ENCODE assay signal across 26 cellular contexts in genomic region chr1:30927448-30927847, GRCh38.
"Had no signal": no experiment of that assay in that cellular context is flagged by ENCODE, and none has a peak within 500 bp of the region (broad histone marks: within the 10 kb centered on the region; RNA-seq: fewer than 3 reads in every experiment).

No MANE protein-coding gene starts in this region.

- H3K36me3 Mint-ChIP-seq: neural progenitor cell had no signal

- H3K4me3 Mint-ChIP-seq: effector memory CD8-positive, alpha-beta T cell; naive thymus-derived CD4-positive, alpha-beta T cell; nephron; neural progenitor cell; stimulated activated naive B cell treated with anti-CD40 and anti-IgM and Interleukin-4, amounts not matched to agents 10 μg/mL and 1 μg/mL and 100 μg/mL, for 72 hours; stimulated activated naive CD8-positive, alpha-beta T cell treated with anti-CD3 and anti-CD28 coated beads, Interleukin-15, Interleukin-2, amounts not matched to agents 100 ng/mL and 50 ng/mL, for 24 hours had no signal

- H3K27ac ChIP-seq: esophagus muscularis mucosa, foreskin keratinocyte, gastroesophageal sphincter, heart left ventricle, hepatocyte, neural progenitor cell, parathyroid adenoma, right lobe of liver, thoracic aorta, upper lobe of right lung, uterus had no signal

- H2AFZ ChIP-seq: hepatocyte, neural progenitor cell, parathyroid adenoma had no signal

- ATAC-seq: effector memory CD8-positive, alpha-beta T cell; foreskin keratinocyte; gastroesophageal sphincter; heart left ventricle; left lobe of liver; naive thymus-derived CD4-positive, alpha-beta T cell; right lobe of liver; stimulated activated naive B cell treated with anti-CD40 and anti-IgM and Interleukin-4, amounts not matched to agents 10 μg/mL and 1 μg/mL and 100 μg/mL, for 72 hours; upper lobe of right lung had no signal

- H3K27ac Mint-ChIP-seq: effector memory CD8-positive, alpha-beta T cell; naive thymus-derived CD4-positive, alpha-beta T cell; nephron; neural progenitor cell; progenitor cell of endocrine pancreas; stimulated activated naive B cell treated with anti-CD40 and anti-IgM and Interleukin-4, amounts not matched to agents 10 μg/mL and 1 μg/mL and 100 μg/mL, for 72 hours; stimulated activated naive CD8-positive, alpha-beta T cell treated with anti-CD3 and anti-CD28 coated beads, Interleukin-15, Interleukin-2, amounts not matched to agents 100 ng/mL and 50 ng/mL, for 24 hours had no signal

- H3K4me3 ChIP-seq: esophagus muscularis mucosa, gastroesophageal sphincter, heart left ventricle, hepatocyte, neural progenitor cell, right lobe of liver, thoracic aorta, tibial nerve, upper lobe of right lung, uterus had no signal

- H3K4me2 ChIP-seq: hepatocyte, neural progenitor cell had no signal

- FAIRE-seq: kidney, small intestine had no signal

- H3K9me3 Mint-ChIP-seq: effector memory CD8-positive, alpha-beta T cell; nephron; neural progenitor cell; stimulated activated naive B cell treated with anti-CD40 and anti-IgM and Interleukin-4, amounts not matched to agents 10 μg/mL and 1 μg/mL and 100 μg/mL, for 72 hours; stimulated activated naive CD8-positive, alpha-beta T cell treated with anti-CD3 and anti-CD28 coated beads, Interleukin-15, Interleukin-2, amounts not matched to agents 100 ng/mL and 50 ng/mL, for 24 hours had no signal

- H3K27me3 Mint-ChIP-seq: effector memory CD8-positive, alpha-beta T cell; progenitor cell of endocrine pancreas; stimulated activated naive B cell treated with anti-CD40 and anti-IgM and Interleukin-4, amounts not matched to agents 10 μg/mL and 1 μg/mL and 100 μg/mL, for 72 hours had no signal

- H3K36me3 ChIP-seq: neural progenitor cell, thoracic aorta, uterus had no signal

- H3K27me3 ChIP-seq: foreskin keratinocyte, gastroesophageal sphincter, heart left ventricle, hepatocyte, neural progenitor cell, right lobe of liver, tibial nerve, upper lobe of right lung, uterus had no signal

- H3K9ac ChIP-seq: neural progenitor cell, parathyroid adenoma had no signal

- H3K9me3 ChIP-seq: esophagus muscularis mucosa, gastroesophageal sphincter, heart left ventricle, right lobe of liver, thoracic aorta, tibial nerve, upper lobe of right lung, uterus had no signal

- DNase-seq: cortex of kidney; effector memory CD8-positive, alpha-beta T cell; foreskin keratinocyte; heart left ventricle; kidney; mesendoderm; midbrain; naive thymus-derived CD4-positive, alpha-beta T cell; right lobe of liver; small intestine; stimulated activated CD4-positive, alpha-beta T cell treated with anti-CD3 and anti-CD28 coated beads, Interleukin-15, amount 100 ng/mL, for 24 hours; stimulated activated CD4-positive, alpha-beta T cell treated with anti-CD3 and anti-CD28 coated beads, Interleukin-2, amount 100 ng/mL, for 48 hours; stimulated activated naive B cell treated with anti-CD40 and anti-IgM and Interleukin-4, amounts not matched to agents 10 μg/mL and 1 μg/mL and 100 μg/mL, for 72 hours; upper lobe of right lung; uterus had no signal

- H3K4me1 ChIP-seq: neural progenitor cell, parathyroid adenoma, upper lobe of right lung, uterus had no signal

- H3K79me2 ChIP-seq: hepatocyte, parathyroid adenoma had no signal
